In the genomic region with DNA sequence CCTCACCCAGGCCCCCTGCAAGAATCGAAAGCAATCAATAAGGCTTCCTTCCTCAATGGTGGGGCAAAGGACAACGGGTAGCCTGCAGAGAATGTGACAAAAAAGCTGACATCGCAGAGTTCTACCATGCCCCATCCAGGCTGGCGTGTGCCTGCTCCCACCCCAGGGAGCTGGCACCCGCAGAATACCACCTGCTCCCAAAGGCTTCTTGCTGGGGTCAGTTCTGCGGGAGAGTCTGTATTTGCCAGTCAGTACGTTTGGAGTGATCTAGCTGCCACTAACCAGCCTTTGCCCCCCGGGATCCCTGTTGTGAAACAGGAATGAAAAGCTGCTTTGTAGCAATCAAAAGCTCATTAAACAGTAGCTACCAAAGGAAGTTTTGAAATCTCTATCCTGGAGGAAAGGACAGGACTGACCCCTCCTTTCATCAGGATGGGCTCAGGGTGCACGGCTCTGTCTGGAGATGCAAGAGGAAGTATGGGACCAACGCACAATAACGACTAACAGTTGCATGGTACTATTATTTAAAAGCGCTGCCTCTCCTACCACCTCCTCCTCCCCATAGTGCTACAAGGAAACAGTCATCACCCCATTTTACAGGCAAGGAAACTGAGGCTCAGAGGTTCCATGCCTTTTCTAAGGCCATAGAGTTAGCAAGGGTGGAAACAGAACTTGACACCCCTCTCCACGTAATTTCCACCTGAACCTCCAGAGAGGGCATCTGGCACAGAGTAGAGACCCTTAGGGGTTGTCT, we compare ENCODE assay signal across 24 cellular contexts.
DNase-seq lines count a peak whose midpoint lies in the region; ATAC-seq and TF ChIP-seq lines count a peak whose summit lies in the region.
"Had no signal": no experiment of that assay in that cellular context is flagged by ENCODE, and none has a peak within 500 bp of the region (broad histone marks: within the 10 kb centered on the region; RNA-seq: fewer than 3 reads in every experiment).

No MANE protein-coding gene starts in this region.

- peak overlapping the region in 9 of 59 donors; percentile 1 to 38 (median 21) for H3K4me3 ChIP-seq in dorsolateral prefrontal cortex
- no peak overlapping the region for H3K4me3 ChIP-seq in tibial nerve
- no peak overlapping the region for H3K4me3 ChIP-seq in right cardiac atrium (ENCODE audit: low read length)
- H3K4me3 ChIP-seq: adrenal gland, esophagus muscularis mucosa, Peyer's patch, spleen had no signal

- H3K9me3 Mint-ChIP-seq in neural crest cell = no peaks in the 10 kb centered on the region
- H3K9me3 Mint-ChIP-seq: endodermal cell had no signal

- in situ Hi-C loops in SK-MEL-5 (cut with HindIII; ENCODE audit: low pct_unique_long_range_greater_than_20kb, low sequenced_read_pairs) = no loop called here

- peaks cover 52% of the 10 kb centered on the region for H3K4me1 Mint-ChIP-seq in neural crest cell

- H3K27ac ChIP-seq in dorsolateral prefrontal cortex (peak overlapping the region; percentile 76 to 100 (median 97)), tibial nerve (no peak overlapping the region), right cardiac atrium (ENCODE audit: low read length) (no peak overlapping the region)
- H3K27ac ChIP-seq: adrenal gland, esophagus muscularis mucosa, foreskin keratinocyte, Peyer's patch, spleen had no signal

- H3K9me3 ChIP-seq in tibial nerve (no peaks in the 10 kb centered on the region), right cardiac atrium (ENCODE audit: control insufficient read depth, low read length) (no peaks in the 10 kb centered on the region)
- H3K9me3 ChIP-seq: adrenal gland, esophagus muscularis mucosa, Peyer's patch, spleen had no signal

- no peak for TF ChIP-seq EP300 in tibial nerve (IDR thresholded peaks at IDR 0.05)

- DNase-seq in SK-MEL-5 (ENCODE audit: low read depth, low spot score) = peak; percentile 70
- DNase-seq in dorsolateral prefrontal cortex = peak in 1 of 10 donors; percentile 28
- DNase-seq in neural crest cell (ENCODE audit: low read depth, low spot score) = no peak
- peak; percentile 41 to 43 for DNase-seq in tibial nerve (ENCODE audit: low spot score in 2 of 2)
- DNase-seq in right cardiac atrium = no peak
- no peak for DNase-seq in GDM1 (lab: John Stamatoyannopoulos, UW)
- no peak for DNase-seq in GM20000 (ENCODE audit: low spot score)
- DNase-seq: activated CD4-positive, alpha-beta T cell treated with anti-CD3 and anti-CD28 coated beads, Interleukin-2, amount 50 U/mL, for 4 hours; activated naive CD4-positive, alpha-beta T cell treated with anti-CD3 and anti-CD28 coated beads for 36 hours; adrenal gland; cortex of kidney; endodermal cell; naive B cell; NCI-H187; NCI-H2171; NCI-H524; occipital lobe; Peyer's patch; retina; SHP77 treated with DMSO at 0.1 percent for 48 hours; spleen; stimulated activated CD4-positive, alpha-beta T cell treated with anti-CD3 and anti-CD28 coated beads, Interleukin-2, amount 100 ng/mL, for 48 hours had no signal

- H3K27ac Mint-ChIP-seq in neural crest cell (ENCODE audit: unreplicated experiment) = no peak overlapping the region
- H3K27ac Mint-ChIP-seq: activated naive CD4-positive, alpha-beta T cell treated with anti-CD3 and anti-CD28 coated beads for 36 hours; endodermal cell; naive B cell had no signal

- peak overlapping the region; percentile 38 for H3K4me3 Mint-ChIP-seq in neural crest cell
- H3K4me3 Mint-ChIP-seq: activated naive CD4-positive, alpha-beta T cell treated with anti-CD3 and anti-CD28 coated beads for 36 hours; endodermal cell had no signal

- peaks cover 7% of the 10 kb centered on the region for H3K36me3 Mint-ChIP-seq in neural crest cell (ENCODE audit: low read depth)
- H3K36me3 Mint-ChIP-seq: naive B cell had no signal

- 51 to 56% methylated on average over 13 of the region's 13 CpGs for WGBS in tibial nerve, 2 donors
- WGBS in right cardiac atrium = 77% methylated on average over 13 of the region's 13 CpGs

- no peak for TF ChIP-seq POLR2A in tibial nerve (IDR thresholded peaks at IDR 0.05)

- no peaks in the 10 kb centered on the region for H3K36me3 ChIP-seq in tibial nerve
- H3K36me3 ChIP-seq: adrenal gland, esophagus muscularis mucosa, Peyer's patch, spleen had no signal

- ATAC-seq in right cardiac atrium = no peak
- ATAC-seq: foreskin keratinocyte had no signal

- H3K4me1 ChIP-seq in tibial nerve = no peaks in the 10 kb centered on the region
- H3K4me1 ChIP-seq in right cardiac atrium (ENCODE audit: control insufficient read depth, insufficient read depth, low read length) = peaks cover 2% of the 10 kb centered on the region
- H3K4me1 ChIP-seq: adrenal gland, Peyer's patch, spleen had no signal

- H3K27me3 ChIP-seq in dorsolateral prefrontal cortex (no peaks in the 10 kb centered on the region), tibial nerve (peaks cover 0 to 13% of the 10 kb centered on the region in 2 donors), right cardiac atrium (ENCODE audit: control insufficient read depth, insufficient read depth) (no peaks in the 10 kb centered on the region)
- H3K27me3 ChIP-seq: adrenal gland, esophagus muscularis mucosa, foreskin keratinocyte, Peyer's patch, spleen had no signal

- intact Hi-C loops in dorsolateral prefrontal cortex (cut with DNase I) = no loop called here
- intact Hi-C loops in right cardiac atrium (cut with DNase I) = no loop called here

- TF ChIP-seq CTCF in dorsolateral prefrontal cortex (IDR thresholded peaks at IDR 0.05 in 54 of 56, conservative IDR thresholded peaks at IDR 0.05 in 2 of 56; ENCODE audit: low read depth in 1 of 56, partially characterized antibody in 56 of 56) (no peak), neural crest cell (conservative IDR thresholded peaks at IDR 0.05) (no peak), tibial nerve (IDR thresholded peaks at IDR 0.05) (no peak), GM20000 (IDR thresholded peaks at IDR 0.05; ENCODE audit: extremely low read depth, missing control alignments) (no peak)

- peaks cover 54% of the 10 kb centered on the region for H3K27me3 Mint-ChIP-seq in neural crest cell (ENCODE audit: low read depth)
- H3K27me3 Mint-ChIP-seq: naive B cell had no signal

Comparison
In these comparisons a context has a peak if more than half of its experiments do, and no peak if none do; other contexts are left out.
1. DNase-seq: peak in SK-MEL-5 (single experiment) and tibial nerve (2 of 2); none in neural crest cell (single experiment), right cardiac atrium (0 of 3), GDM1 (single experiment) and GM20000 (single experiment).
2. H3K27ac ChIP-seq: peak in dorsolateral prefrontal cortex (59 of 59); none in tibial nerve (0 of 4) and right cardiac atrium (single experiment).